ENCODE assay signal across 10 cellular contexts in the genomic region with DNA sequence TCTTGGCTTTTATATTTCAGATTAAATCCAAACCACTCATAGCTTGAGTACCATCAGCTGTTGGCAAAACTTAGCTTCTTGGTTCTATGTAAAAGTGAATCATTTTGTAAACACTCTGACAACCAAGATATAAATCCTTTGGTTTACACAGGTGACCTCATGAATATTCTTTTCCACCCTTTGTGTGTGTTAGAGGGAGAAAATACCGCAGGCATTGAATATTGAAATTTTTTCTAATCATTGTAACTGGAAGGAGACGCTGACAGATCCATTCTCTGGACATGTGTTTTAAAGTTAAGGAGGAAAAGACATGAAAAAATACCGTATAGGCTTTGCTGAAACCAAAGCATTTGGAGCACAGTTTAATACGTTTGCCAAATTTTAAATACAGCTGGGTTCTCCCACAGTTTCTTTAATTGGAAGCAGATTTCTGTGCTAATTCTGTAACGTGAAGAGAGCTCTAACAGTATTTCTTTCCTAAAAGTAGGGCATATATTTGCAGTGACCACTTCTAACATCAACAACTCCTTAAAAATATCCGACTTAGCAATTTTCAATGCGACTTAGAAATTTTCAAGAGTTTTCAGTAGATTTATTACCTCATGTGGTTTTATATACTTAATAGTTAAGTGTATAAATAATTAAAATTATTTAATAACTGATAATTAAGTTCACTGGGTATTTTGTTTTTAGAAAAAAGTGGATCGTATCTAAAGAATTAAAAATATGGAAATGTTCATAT.
DNase-seq lines count a peak whose midpoint lies in the region; ATAC-seq and TF ChIP-seq lines count a peak whose summit lies in the region.
"Had no signal": no experiment of that assay in that cellular context is flagged by ENCODE, and none has a peak within 500 bp of the region (broad histone marks: within the 10 kb centered on the region; RNA-seq: fewer than 3 reads in every experiment).

No MANE protein-coding gene starts in this region.

- intact Hi-C loops in sigmoid colon (cut with DNase I), result no loop called here

- 76 to 77% methylated on average over 8 of the region's 8 CpGs for WGBS in sigmoid colon, 2 donors

- H3K4me3 ChIP-seq in fibroblast of the aortic adventitia (ENCODE audit: low read depth, low read length) (peak overlapping the region; percentile 34), sigmoid colon (peak overlapping the region in 2 of 4 donors; percentile 8 to 24)

- no peak for TF ChIP-seq POLR2A in sigmoid colon (IDR thresholded peaks at IDR 0.05)

- H3K9me3 ChIP-seq in sigmoid colon, result peaks cover 0 to 3% (median 0%) of the 10 kb centered on the region in 4 donors

- H3K36me3 ChIP-seq in sigmoid colon, result no peaks in the 10 kb centered on the region

- TF ChIP-seq EP300 in sigmoid colon (IDR thresholded peaks at IDR 0.05), result no peak

- H3K27me3 ChIP-seq in sigmoid colon, result no peaks in the 10 kb centered on the region

- TF ChIP-seq CTCF in fibroblast of the aortic adventitia (IDR thresholded peaks at IDR 0.05; ENCODE audit: insufficient read depth, low read length) (no peak), sigmoid colon (IDR thresholded peaks at IDR 0.05) (no peak)

- ATAC-seq in HG03135 (IDR thresholded peaks at IDR 0.05; ENCODE audit: unreplicated experiment) (no peak), HG02678 (IDR thresholded peaks at IDR 0.05; ENCODE audit: unreplicated experiment) (no peak)
- ATAC-seq: stimulated activated naive B cell treated with anti-CD40 and anti-IgM and Interleukin-4, amounts not matched to agents 10 μg/mL and 1 μg/mL and 100 μg/mL, for 72 hours had no signal

- POLR2A ChIA-PET in HEK293T (lab: Yijun Ruan, JAX), result no interaction called here

- peaks cover 0 to 17% (median 2%) of the 10 kb centered on the region in 4 donors for H3K4me1 ChIP-seq in sigmoid colon

- CTCF ChIA-PET in HEK293T (lab: Yijun Ruan, JAX), result no interaction called here

- peak; percentile 51 for DNase-seq in DMS79 (lab: John Stamatoyannopoulos, UW)
- peak; percentile 15 for DNase-seq in amniotic stem cell (lab: John Stamatoyannopoulos, UW)
- peak; percentile 95 for DNase-seq in fibroblast of the aortic adventitia (ENCODE audit: low read depth)
- no peak for DNase-seq in sigmoid colon
- DNase-seq in GDM1 (lab: John Stamatoyannopoulos, UW), result no peak
- DNase-seq in HEK293T (ENCODE audit: extremely low spot score), result no peak
- DNase-seq: activated naive CD4-positive, alpha-beta T cell treated with anti-CD3 and anti-CD28 coated beads for 36 hours; stimulated activated naive B cell treated with anti-CD40 and anti-IgM and Interleukin-4, amounts not matched to agents 10 μg/mL and 1 μg/mL and 100 μg/mL, for 72 hours had no signal

- peak overlapping the region; percentile 33 to 50 (median 42) for H3K27ac ChIP-seq in sigmoid colon

TF ChIP-seq in HEK293T, 16 proteins besides CTCF, POLR2A, EP300 and RAD21:
- TF ChIP-seq NFRKB (IDR thresholded peaks at IDR 0.05) (no peak), BHLHE40 (IDR thresholded peaks at IDR 0.05; ENCODE audit: borderline replicate concordance) (no peak), LEF1 (IDR thresholded peaks at IDR 0.05; ENCODE audit: borderline replicate concordance) (no peak), ELF4 (IDR thresholded peaks at IDR 0.05) (no peak), L3MBTL2 (conservative IDR thresholded peaks at IDR 0.05) (no peak), SP1 (IDR thresholded peaks at IDR 0.05) (no peak), HDGF (IDR thresholded peaks at IDR 0.05; ENCODE audit: borderline replicate concordance) (no peak), CTBP1 (IDR thresholded peaks at IDR 0.05; ENCODE audit: borderline replicate concordance) (no peak), FOXK2 (IDR thresholded peaks at IDR 0.05) (no peak), ARNT (IDR thresholded peaks at IDR 0.05) (no peak), FOXA1 (IDR thresholded peaks at IDR 0.05) (no peak), SUZ12 (IDR thresholded peaks at IDR 0.05) (no peak), ZNF384 (IDR thresholded peaks at IDR 0.05) (no peak), FOXM1 (IDR thresholded peaks at IDR 0.05; ENCODE audit: borderline replicate concordance) (no peak), TARDBP (IDR thresholded peaks at IDR 0.05) (no peak)
- TF ChIP-seq, protein P1, sequence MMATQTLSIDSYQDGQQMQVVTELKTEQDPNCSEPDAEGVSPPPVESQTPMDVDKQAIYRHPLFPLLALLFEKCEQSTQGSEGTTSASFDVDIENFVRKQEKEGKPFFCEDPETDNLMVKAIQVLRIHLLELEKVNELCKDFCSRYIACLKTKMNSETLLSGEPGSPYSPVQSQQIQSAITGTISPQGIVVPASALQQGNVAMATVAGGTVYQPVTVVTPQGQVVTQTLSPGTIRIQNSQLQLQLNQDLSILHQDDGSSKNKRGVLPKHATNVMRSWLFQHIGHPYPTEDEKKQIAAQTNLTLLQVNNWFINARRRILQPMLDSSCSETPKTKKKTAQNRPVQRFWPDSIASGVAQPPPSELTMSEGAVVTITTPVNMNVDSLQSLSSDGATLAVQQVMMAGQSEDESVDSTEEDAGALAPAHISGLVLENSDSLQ (IDR thresholded peaks at IDR 0.05), result no peak

Comparison
In these comparisons a context has a peak if more than half of its experiments do, and no peak if none do; other contexts are left out.
1. DNase-seq: peak in DMS79 (single experiment), amniotic stem cell (single experiment) and fibroblast of the aortic adventitia (single experiment); none in sigmoid colon (single experiment), GDM1 (single experiment) and HEK293T (single experiment).